In the genomic region with DNA sequence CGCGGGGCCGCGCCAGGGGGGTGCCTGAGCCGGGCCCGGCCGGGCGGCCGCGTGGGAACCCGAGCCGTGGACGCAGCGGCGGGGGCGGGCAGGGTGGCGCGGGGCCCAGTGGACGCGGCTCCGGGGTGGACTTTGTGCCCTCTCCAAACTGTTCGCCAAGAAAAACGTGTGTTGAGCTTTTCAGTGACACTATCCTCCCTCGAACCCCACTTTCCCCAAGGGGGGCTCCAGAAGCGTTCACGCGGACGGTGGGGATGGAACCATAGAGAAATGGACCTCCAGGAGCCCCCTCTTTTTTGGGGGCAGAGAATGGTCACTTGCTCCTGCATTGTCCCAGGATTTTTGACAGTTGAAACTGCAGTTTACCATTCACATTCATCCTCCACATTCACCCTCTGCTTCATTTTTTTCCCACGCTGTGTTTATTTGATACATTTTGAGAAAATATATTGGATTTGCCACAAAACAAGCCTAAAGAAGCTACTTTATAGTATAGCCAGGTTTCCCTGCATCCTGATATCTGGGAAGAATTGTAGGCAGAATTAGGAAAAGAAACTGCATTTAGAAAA, we compare ENCODE assay signal across 8 cellular contexts. TPM values are rescaled to one million over a fixed set of nuclear protein-coding genes. Genes with fewer than 3 reads are reported as not detected.
DNase-seq lines count a peak whose midpoint lies in the region; ATAC-seq and TF ChIP-seq lines count a peak whose summit lies in the region.

No MANE protein-coding gene starts in this region.

- H3K4me3 ChIP-seq in heart right ventricle (peak overlapping the region; percentile 35 to 92 (median 73)), astrocyte of the cerebellum (ENCODE audit: low read depth, low read length) (peak overlapping the region; percentile 56), lung (peak overlapping the region; percentile 46), urinary bladder (ENCODE audit: low read depth, low read length) (peak overlapping the region; percentile 71)

- H3K36me3 ChIP-seq in heart right ventricle (no peaks in the 10 kb centered on the region), lung (ENCODE audit: control insufficient read depth in 2 of 2, insufficient read depth in 2 of 2, low read length in 2 of 2) (no peaks in the 10 kb centered on the region), urinary bladder (ENCODE audit: insufficient read depth) (no peaks in the 10 kb centered on the region)

- H3K27me3 ChIP-seq in heart right ventricle (no peaks in the 10 kb centered on the region), lung (ENCODE audit: control insufficient read depth, insufficient read depth) (no peaks in the 10 kb centered on the region)

- H3K9me3 ChIP-seq in heart right ventricle (peaks cover 0 to under 1% (median 0%) of the 10 kb centered on the region in 11 donors), lung (ENCODE audit: control insufficient read depth in 2 of 2, insufficient read depth in 1 of 2, low read length in 1 of 2) (no peaks in the 10 kb centered on the region)

- no peak for DNase-seq in heart right ventricle
- DNase-seq in Right ventricle myocardium inferior (ENCODE audit: missing footprints), result no peak
- DNase-seq in astrocyte of the cerebellum (ENCODE audit: low read depth), result no peak
- no peak for DNase-seq in lung (ENCODE audit: low spot score)
- no peak for DNase-seq in NCI-H2107 treated with DMSO at 0.1 percent for 48 hours (lab: John Stamatoyannopoulos, UW; ENCODE audit: unreplicated experiment)
- no peak for DNase-seq in superior temporal gyrus (ENCODE audit: extremely low spot score)
- no peak for DNase-seq in SIG-M5 treated with dmso at 0.1 percent for 504 hours (lab: John Stamatoyannopoulos, UW; ENCODE audit: unreplicated experiment)

- whole genome bisulfite sequencing in heart right ventricle, 2 donors, result 2% methylated on average over 29 of the region's 29 CpGs
- WGBS in lung, 2 donors, result 1% methylated on average over 21 to 29 of the region's 29 CpGs
- WGBS in urinary bladder, result 1% methylated on average over 29 of the region's 29 CpGs

- H3K27ac ChIP-seq in heart right ventricle, result peak overlapping the region; percentile 87 to 98 (median 96)
- peak overlapping the region; percentile 95 to 96 for H3K27ac ChIP-seq in lung (ENCODE audit: low read depth in 1 of 2, low read length in 1 of 2)
- H3K27ac ChIP-seq in urinary bladder (ENCODE audit: low read depth), result peak overlapping the region; percentile 95

- TF ChIP-seq CTCF in heart right ventricle (IDR thresholded peaks at IDR 0.05) (no peak), astrocyte of the cerebellum (IDR thresholded peaks at IDR 0.05; ENCODE audit: low read depth, low read length, missing control alignments) (no peak), lung (IDR thresholded peaks at IDR 0.05; ENCODE audit: control extremely low read depth, extremely low read depth) (no peak)

- intact Hi-C loops in heart right ventricle (cut with DNase I), result loop anchor here in 3 of 10 donors (2.0 to 10.0 kb wide), 7 partner anchors 42 to 352 kb away; no protein-coding TSS in a partner anchor
- intact Hi-C loops in Right ventricle myocardium inferior (cut with DNase I), result no loop called here

- ATAC-seq in heart right ventricle (no peak), Right ventricle myocardium inferior (no peak), lung (ENCODE audit: insufficient read depth, low FRiP score) (no peak)

- in situ Hi-C loops in astrocyte of the cerebellum (cut with HindIII; ENCODE audit: low sequenced_read_pairs), result no loop called here

- H3K4me1 ChIP-seq in heart right ventricle (peaks cover 4 to 36% (median 30%) of the 10 kb centered on the region in 9 donors), lung (ENCODE audit: control insufficient read depth in 2 of 2, insufficient read depth in 2 of 2, low read length in 2 of 2) (peaks cover 2 to 4% of the 10 kb centered on the region in 2 donors), urinary bladder (ENCODE audit: insufficient read depth) (no peaks in the 10 kb centered on the region)

RNA-seq across cellular contexts. Expression of gene HIVEP1, which starts 2.8 kb away (rescaled TPM):
- total RNA-seq in heart right ventricle (10 to 100 TPM; 10.3 to 20.9 (median 14.1) TPM), Right ventricle myocardium inferior (8.3 TPM), lung (10 to 100 TPM; 27.0 to 49.6 TPM), urinary bladder (38.5 TPM)
- polyA plus RNA-seq in heart right ventricle (1 to 10 TPM; 3.4 to 3.5 TPM), lung (10 to 100 TPM in 1 of 2 donors, 1 to 10 TPM in 1; 3.1 to 13.9 TPM), urinary bladder (11.8 TPM)
